ENCODE assay signal across 6 cellular contexts in the genomic region with DNA sequence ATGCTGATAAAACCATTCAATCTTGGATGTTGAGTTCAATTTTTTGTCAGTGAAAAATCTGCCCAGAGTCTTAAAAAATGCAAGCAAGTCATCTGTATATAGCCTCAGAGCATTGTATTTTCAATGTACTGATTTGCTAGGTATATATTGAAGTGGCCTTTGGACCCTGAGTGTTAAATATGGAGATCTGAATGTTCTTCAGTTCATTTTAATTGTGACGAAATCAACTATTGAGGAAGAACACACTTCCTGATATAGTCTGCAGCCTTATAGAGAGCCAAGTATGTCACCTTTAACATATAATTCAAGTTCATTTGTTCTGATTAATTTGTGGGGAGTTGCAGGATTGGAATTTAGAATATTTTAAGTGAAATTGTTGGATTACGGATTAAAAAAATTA.
"Had no signal": no experiment of that assay in that cellular context is flagged by ENCODE, and none has a peak within 500 bp of the region (broad histone marks: within the 10 kb centered on the region; RNA-seq: fewer than 3 reads in every experiment).

No MANE protein-coding gene starts in this region.

- H3K4me3 ChIP-seq: GM23338, K562 had no signal

- DNase-seq: H9, HCEC 1CT, IMR-90, KG1 had no signal

- H3K4me2 ChIP-seq: GM23338 had no signal

- H2AFZ ChIP-seq: GM23338 had no signal

- ATAC-seq: GM23338, K562 had no signal
